ENCODE assay signal across 8 cellular contexts in the genomic region with DNA sequence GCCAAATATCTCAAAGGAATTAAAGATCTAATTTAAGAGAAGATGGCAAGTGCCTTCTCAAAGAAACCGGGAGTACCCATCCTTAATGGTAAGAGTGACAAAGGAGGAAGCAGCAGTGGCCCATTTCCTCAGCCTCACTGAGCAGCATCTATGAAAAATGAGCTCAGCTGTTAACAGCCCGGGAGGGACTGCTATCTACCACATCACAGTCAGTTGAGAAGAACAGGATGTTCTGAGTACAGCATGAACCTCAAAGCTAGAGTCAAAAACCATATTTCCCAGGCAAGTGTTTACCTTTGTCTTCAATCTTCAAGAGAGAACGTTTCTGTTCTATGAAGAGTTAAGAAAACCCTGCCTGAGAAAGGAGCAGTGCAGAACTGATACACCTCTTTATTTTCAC.
DNase-seq lines count a peak whose midpoint lies in the region; ATAC-seq, FAIRE-seq and TF ChIP-seq lines count a peak whose summit lies in the region.

No MANE protein-coding gene starts in this region.

- peak; percentile 65 for ATAC-seq in HG02759 (IDR thresholded peaks at IDR 0.05; ENCODE audit: unreplicated experiment)
- ATAC-seq in WTC11, result no peak

- H3K36me3 ChIP-seq in prostate gland, result no peaks in the 10 kb centered on the region

- peak overlapping the region; percentile 7 for H3K27ac ChIP-seq in cingulate gyrus (ENCODE audit: low read depth, low read length)
- peak overlapping the region; percentile 80 to 82 for H3K27ac ChIP-seq in prostate gland

- peaks cover 61% of the 10 kb centered on the region for H3K4me1 Mint-ChIP-seq in T-helper 1 cell treated with Interleukin-12 subunit alpha and Interleukin-12 subunit beta and Interleukin-4 antibody, amounts not matched to agents 30 μg/mL and 1 μg/mL, for 36 hours (ENCODE audit: low read depth)
- peaks cover 43% of the 10 kb centered on the region for H3K4me1 Mint-ChIP-seq in WTC11

- H3K27me3 ChIP-seq in prostate gland (replicated peaks; ENCODE audit: insufficient read depth), result no peaks in the 10 kb centered on the region

- TF ChIP-seq CTCF in prostate gland (IDR thresholded peaks at IDR 0.05) (no peak), WTC11 (IDR thresholded peaks at IDR 0.05) (no peak)

- no peak for TF ChIP-seq POLR2A in prostate gland (IDR thresholded peaks at IDR 0.05)

- H3K4me3 ChIP-seq in prostate gland, result no peak overlapping the region

- FAIRE-seq in GM18507 (lab: Jason Lieb, UNC), result peak; percentile 93

- no peaks in the 10 kb centered on the region for H3K9me3 ChIP-seq in prostate gland

- POLR2A ChIA-PET in WTC11 (lab: Charles Lee), result no interaction called here

- peaks cover 13% of the 10 kb centered on the region for H3K4me1 ChIP-seq in prostate gland (replicated peaks)

- H3K27ac Mint-ChIP-seq in T-helper 1 cell treated with Interleukin-12 subunit alpha and Interleukin-12 subunit beta and Interleukin-4 antibody, amounts not matched to agents 30 μg/mL and 1 μg/mL, for 36 hours, result peak overlapping the region; percentile 93
- no peak overlapping the region for H3K27ac Mint-ChIP-seq in WTC11

- DNase-seq in GM18507 (ENCODE audit: extremely low spot score, insufficient read length, low read depth) (no peak), prostate gland (ENCODE audit: low spot score) (peak; percentile 84), glomerular visceral epithelial cell (ENCODE audit: extremely low spot score) (no peak), NK-92 (lab: John Stamatoyannopoulos, UW; ENCODE audit: unreplicated experiment) (no peak), WTC11 (ENCODE audit: low spot score) (no peak)

- peak overlapping the region; percentile 57 for H3K4me3 Mint-ChIP-seq in T-helper 1 cell treated with Interleukin-12 subunit alpha and Interleukin-12 subunit beta and Interleukin-4 antibody, amounts not matched to agents 30 μg/mL and 1 μg/mL, for 36 hours
- H3K4me3 Mint-ChIP-seq in WTC11, result no peak overlapping the region

- WGBS in prostate gland, result 6% methylated on average over 3 of the region's 3 CpGs

- intact Hi-C loops in prostate gland (cut with DNase I), result no loop called here

- CTCF ChIA-PET in WTC11 (lab: Charles Lee), result no interaction called here

- H3K27me3 Mint-ChIP-seq in T-helper 1 cell treated with Interleukin-12 subunit alpha and Interleukin-12 subunit beta and Interleukin-4 antibody, amounts not matched to agents 30 μg/mL and 1 μg/mL, for 36 hours (ENCODE audit: low read depth), result no peaks in the 10 kb centered on the region
- no peaks in the 10 kb centered on the region; the same call in 1 of the 2 replicates for H3K27me3 Mint-ChIP-seq in WTC11 (ENCODE audit: low read depth)

- peaks cover 8% of the 10 kb centered on the region for H3K9me3 Mint-ChIP-seq in T-helper 1 cell treated with Interleukin-12 subunit alpha and Interleukin-12 subunit beta and Interleukin-4 antibody, amounts not matched to agents 30 μg/mL and 1 μg/mL, for 36 hours
- H3K9me3 Mint-ChIP-seq in WTC11, result no peaks in the 10 kb centered on the region

- H3K36me3 Mint-ChIP-seq in T-helper 1 cell treated with Interleukin-12 subunit alpha and Interleukin-12 subunit beta and Interleukin-4 antibody, amounts not matched to agents 30 μg/mL and 1 μg/mL, for 36 hours (ENCODE audit: low read depth), result peaks cover 13% of the 10 kb centered on the region
- H3K36me3 Mint-ChIP-seq in WTC11, result no peaks in the 10 kb centered on the region

TF ChIP-seq in WTC11, 78 proteins besides CTCF, POLR2A, EP300 and RAD21:
- no peak for TF ChIP-seq MYBL2 (CRISPR knock-in tag; IDR thresholded peaks at IDR 0.05)
- no peak for TF ChIP-seq NR2C2 (CRISPR knock-in tag; IDR thresholded peaks at IDR 0.05)
- no peak for TF ChIP-seq ETV6 (CRISPR knock-in tag; IDR thresholded peaks at IDR 0.05)
- no peak for TF ChIP-seq CREB1 (CRISPR knock-in tag; IDR thresholded peaks at IDR 0.05)
- TF ChIP-seq, protein P1, sequence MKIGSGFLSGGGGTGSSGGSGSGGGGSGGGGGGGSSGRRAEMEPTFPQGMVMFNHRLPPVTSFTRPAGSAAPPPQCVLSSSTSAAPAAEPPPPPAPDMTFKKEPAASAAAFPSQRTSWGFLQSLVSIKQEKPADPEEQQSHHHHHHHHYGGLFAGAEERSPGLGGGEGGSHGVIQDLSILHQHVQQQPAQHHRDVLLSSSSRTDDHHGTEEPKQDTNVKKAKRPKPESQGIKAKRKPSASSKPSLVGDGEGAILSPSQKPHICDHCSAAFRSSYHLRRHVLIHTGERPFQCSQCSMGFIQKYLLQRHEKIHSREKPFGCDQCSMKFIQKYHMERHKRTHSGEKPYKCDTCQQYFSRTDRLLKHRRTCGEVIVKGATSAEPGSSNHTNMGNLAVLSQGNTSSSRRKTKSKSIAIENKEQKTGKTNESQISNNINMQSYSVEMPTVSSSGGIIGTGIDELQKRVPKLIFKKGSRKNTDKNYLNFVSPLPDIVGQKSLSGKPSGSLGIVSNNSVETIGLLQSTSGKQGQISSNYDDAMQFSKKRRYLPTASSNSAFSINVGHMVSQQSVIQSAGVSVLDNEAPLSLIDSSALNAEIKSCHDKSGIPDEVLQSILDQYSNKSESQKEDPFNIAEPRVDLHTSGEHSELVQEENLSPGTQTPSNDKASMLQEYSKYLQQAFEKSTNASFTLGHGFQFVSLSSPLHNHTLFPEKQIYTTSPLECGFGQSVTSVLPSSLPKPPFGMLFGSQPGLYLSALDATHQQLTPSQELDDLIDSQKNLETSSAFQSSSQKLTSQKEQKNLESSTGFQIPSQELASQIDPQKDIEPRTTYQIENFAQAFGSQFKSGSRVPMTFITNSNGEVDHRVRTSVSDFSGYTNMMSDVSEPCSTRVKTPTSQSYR (CRISPR knock-in tag; IDR thresholded peaks at IDR 0.05), result no peak
- no peak for TF ChIP-seq ZNF232 (CRISPR knock-in tag; IDR thresholded peaks at IDR 0.05)
- no peak for TF ChIP-seq ZNF263 (CRISPR knock-in tag; IDR thresholded peaks at IDR 0.05; ENCODE audit: low read depth)
- TF ChIP-seq TCF7 (CRISPR knock-in tag; IDR thresholded peaks at IDR 0.05; ENCODE audit: low read depth), result no peak
- TF ChIP-seq NFYB (CRISPR knock-in tag; conservative IDR thresholded peaks at IDR 0.05; ENCODE audit: low read depth), result no peak
- TF ChIP-seq SMAD3 (CRISPR knock-in tag; IDR thresholded peaks at IDR 0.05; ENCODE audit: borderline replicate concordance), result no peak
- no peak for TF ChIP-seq RORB (CRISPR knock-in tag; IDR thresholded peaks at IDR 0.05)
- no peak for TF ChIP-seq OVOL2 (CRISPR knock-in tag; IDR thresholded peaks at IDR 0.05; ENCODE audit: borderline replicate concordance)
- TF ChIP-seq, protein P2, sequence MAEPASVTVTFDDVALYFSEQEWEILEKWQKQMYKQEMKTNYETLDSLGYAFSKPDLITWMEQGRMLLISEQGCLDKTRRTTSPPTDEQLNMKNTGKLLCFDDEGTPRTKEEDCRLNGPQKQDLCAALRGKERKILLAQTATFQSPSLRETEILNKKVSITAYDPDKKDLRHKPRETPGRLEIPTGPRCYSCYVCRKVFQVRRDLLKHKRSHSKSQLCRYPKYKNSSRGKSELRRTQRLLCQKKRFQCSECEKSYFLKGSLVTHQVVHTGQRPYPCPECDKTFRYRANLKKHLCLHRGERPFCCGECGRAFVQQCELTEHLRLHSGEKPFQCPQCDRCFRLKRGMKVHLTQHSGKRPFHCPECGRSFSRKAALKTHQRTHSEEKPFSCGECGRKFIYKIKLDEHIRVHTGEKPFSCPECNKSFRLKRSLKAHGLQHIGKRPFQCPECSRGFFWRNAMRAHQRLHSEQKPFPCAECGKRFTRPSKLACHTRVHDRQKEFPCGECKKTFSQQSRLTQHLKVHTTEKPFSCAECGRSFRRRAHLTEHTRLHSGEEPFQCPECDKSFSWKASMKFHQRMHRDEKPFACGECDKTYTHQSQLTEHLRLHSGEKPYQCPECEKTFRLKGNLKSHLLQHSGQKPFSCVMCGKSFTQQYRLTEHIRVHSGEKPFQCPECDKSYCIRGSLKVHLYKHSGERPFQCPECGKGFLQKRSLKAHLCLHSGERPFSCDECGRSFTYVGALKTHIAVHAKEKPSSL (CRISPR knock-in tag; conservative IDR thresholded peaks at IDR 0.05), result no peak
- TF ChIP-seq, protein P3, sequence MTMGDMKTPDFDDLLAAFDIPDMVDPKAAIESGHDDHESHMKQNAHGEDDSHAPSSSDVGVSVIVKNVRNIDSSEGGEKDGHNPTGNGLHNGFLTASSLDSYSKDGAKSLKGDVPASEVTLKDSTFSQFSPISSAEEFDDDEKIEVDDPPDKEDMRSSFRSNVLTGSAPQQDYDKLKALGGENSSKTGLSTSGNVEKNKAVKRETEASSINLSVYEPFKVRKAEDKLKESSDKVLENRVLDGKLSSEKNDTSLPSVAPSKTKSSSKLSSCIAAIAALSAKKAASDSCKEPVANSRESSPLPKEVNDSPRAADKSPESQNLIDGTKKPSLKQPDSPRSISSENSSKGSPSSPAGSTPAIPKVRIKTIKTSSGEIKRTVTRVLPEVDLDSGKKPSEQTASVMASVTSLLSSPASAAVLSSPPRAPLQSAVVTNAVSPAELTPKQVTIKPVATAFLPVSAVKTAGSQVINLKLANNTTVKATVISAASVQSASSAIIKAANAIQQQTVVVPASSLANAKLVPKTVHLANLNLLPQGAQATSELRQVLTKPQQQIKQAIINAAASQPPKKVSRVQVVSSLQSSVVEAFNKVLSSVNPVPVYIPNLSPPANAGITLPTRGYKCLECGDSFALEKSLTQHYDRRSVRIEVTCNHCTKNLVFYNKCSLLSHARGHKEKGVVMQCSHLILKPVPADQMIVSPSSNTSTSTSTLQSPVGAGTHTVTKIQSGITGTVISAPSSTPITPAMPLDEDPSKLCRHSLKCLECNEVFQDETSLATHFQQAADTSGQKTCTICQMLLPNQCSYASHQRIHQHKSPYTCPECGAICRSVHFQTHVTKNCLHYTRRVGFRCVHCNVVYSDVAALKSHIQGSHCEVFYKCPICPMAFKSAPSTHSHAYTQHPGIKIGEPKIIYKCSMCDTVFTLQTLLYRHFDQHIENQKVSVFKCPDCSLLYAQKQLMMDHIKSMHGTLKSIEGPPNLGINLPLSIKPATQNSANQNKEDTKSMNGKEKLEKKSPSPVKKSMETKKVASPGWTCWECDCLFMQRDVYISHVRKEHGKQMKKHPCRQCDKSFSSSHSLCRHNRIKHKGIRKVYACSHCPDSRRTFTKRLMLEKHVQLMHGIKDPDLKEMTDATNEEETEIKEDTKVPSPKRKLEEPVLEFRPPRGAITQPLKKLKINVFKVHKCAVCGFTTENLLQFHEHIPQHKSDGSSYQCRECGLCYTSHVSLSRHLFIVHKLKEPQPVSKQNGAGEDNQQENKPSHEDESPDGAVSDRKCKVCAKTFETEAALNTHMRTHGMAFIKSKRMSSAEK (CRISPR knock-in tag; IDR thresholded peaks at IDR 0.05; ENCODE audit: borderline replicate concordance), result no peak
